In the genomic region with DNA sequence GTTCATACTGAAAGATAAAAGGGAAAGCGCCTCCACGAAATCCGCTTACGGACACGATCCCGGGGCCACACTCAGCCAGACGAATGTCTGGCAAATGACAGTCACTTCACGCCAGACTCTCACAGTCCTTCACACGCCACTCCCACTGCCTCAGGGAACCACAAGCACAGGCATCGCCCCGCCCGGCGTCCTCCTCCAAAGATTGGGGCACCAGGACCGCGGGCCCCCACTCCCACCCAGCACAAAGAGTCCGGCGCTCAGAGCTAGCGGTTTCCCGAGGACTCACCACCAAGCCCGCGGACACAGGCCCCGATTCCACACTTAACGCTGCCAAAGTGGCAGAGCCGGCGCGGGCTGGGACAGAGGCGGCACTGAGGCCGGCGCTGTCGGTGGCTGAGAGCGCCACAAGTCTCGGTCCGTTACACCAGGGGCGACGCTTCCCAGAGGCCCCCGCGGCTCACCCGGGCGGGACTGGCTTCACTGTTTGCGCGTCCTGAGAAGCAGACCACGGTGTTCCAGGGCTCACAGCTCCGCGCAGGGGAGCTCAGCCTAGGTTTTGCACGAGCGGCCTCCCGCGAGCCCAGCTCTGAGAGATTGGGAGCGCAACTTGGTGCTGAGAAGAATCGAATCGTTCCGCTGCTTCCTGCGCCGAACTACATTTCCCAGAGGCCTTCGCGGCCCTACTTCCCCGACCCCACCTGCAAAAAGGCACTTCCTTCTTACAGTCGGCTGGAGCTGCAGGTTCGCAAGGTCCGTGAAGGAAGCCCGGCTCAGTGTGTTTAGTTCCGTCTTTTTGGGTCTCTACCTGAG, we compare ENCODE assay signal across 8 cellular contexts. TPM values are rescaled to one million over a fixed set of nuclear protein-coding genes. Genes with fewer than 3 reads are reported as not detected.
DNase-seq lines count a peak whose midpoint lies in the region; ATAC-seq and TF ChIP-seq lines count a peak whose summit lies in the region.

A gene (minus strand): TSS at position 647 of the 810 bp plus-strand sequence. CDS start 22,523 bp downstream, outside the sequence.

- H3K4me3 ChIP-seq in OCI-LY3 (ENCODE audit: low read length): peak within 1 kb of the TSS; percentile 89

- peaks cover 12% of the 10 kb centered on the region for H3K4me1 ChIP-seq in OCI-LY3 (ENCODE audit: low read length)

- H2AFZ ChIP-seq in OCI-LY3 (ENCODE audit: low read depth, low read length): peak within 1 kb of the TSS; percentile 99

- H3K9me3 ChIP-seq in OCI-LY3 (ENCODE audit: insufficient read depth, low read length): peaks cover 31% of the 10 kb centered on the region

- no peak for TF ChIP-seq CTCF in OCI-LY3 (IDR thresholded peaks at IDR 0.05; ENCODE audit: low read depth, low read length)

- peak within 1 kb of the TSS; percentile 82 for H3K9ac ChIP-seq in OCI-LY3 (ENCODE audit: low read length)

- H3K27me3 ChIP-seq in OCI-LY3 (ENCODE audit: low read depth, low read length): no peaks in the 10 kb centered on the region

- H3K27ac ChIP-seq in OCI-LY3 (ENCODE audit: low read length): peak within 1 kb of the TSS; percentile 71

- TF ChIP-seq POLR2A in erythroblast (IDR thresholded peaks at IDR 0.05; ENCODE audit: low read length): peak; percentile 80

- no peaks in the 10 kb centered on the region for H4K20me1 ChIP-seq in OCI-LY3 (ENCODE audit: insufficient read depth, low read length)

- peak within 1 kb of the TSS; percentile 59 for H3K4me2 ChIP-seq in OCI-LY3 (ENCODE audit: low read length)

- DNase-seq in COR-L47 (lab: John Stamatoyannopoulos, UW): peak; percentile 90
- DNase-seq in HUDEP-2 (lab: John Stamatoyannopoulos, UW; ENCODE audit: unreplicated experiment in 76 of 76): peak in 69 of 76 experiments; percentile 7 to 99 (median 85)
- DNase-seq in activated T-cell treated with anti-CD3 and anti-CD28 coated beads, Interleukin-2, amount 50 U/mL, for 1 hour: peak; percentile 87
- peak; percentile 92 to 94 for DNase-seq in erythroblast (lab: John Stamatoyannopoulos, UW)
- peak; percentile 95 for DNase-seq in mucosa of gallbladder (ENCODE audit: low spot score)
- peak; percentile 75 for DNase-seq in stimulated activated CD8-positive, alpha-beta memory T cell treated with anti-CD3 and anti-CD28 coated beads, Interleukin-4, amount 100 ng/mL, for 24 hours (ENCODE audit: low read depth)

- H3K36me3 ChIP-seq in OCI-LY3 (replicated peaks; ENCODE audit: low read depth, low read length): peaks cover 52% of the 10 kb centered on the region

- peaks cover 23% of the 10 kb centered on the region for H3K79me2 ChIP-seq in OCI-LY3 (ENCODE audit: low read length)

- peak; percentile 64 for ATAC-seq in GM21367 (IDR thresholded peaks at IDR 0.05; ENCODE audit: unreplicated experiment)

RNA-seq across cellular contexts. Expression of the gene that starts here (rescaled TPM):
- total RNA-seq in mucosa of gallbladder: 7.0 TPM

Comparison
In these comparisons a context has a peak if more than half of its experiments do, and no peak if none do; other contexts are left out.
1. Peak in every context shown above with its lines: DNase-seq, ATAC-seq, H3K4me3 ChIP-seq and H3K27ac ChIP-seq.